8 cellular contexts compared by ENCODE assay signal in genomic region chr13:40666905-40667621, GRCh38. TPM values are rescaled to one million over a fixed set of nuclear protein-coding genes. Genes with fewer than 3 reads are reported as not detected.
A peak's percentile ranks its signal among the peaks of the same experiment; 100 is the strongest.
DNase-seq lines count a peak whose midpoint lies in the region; ATAC-seq and TF ChIP-seq lines count a peak whose summit lies in the region.

No MANE protein-coding gene starts in this region.

- H3K4me3 ChIP-seq in cardiac muscle cell (peak overlapping the region; percentile 93), ovary (peak overlapping the region; percentile 78)

- peaks cover 16% of the 10 kb centered on the region for H3K36me3 Mint-ChIP-seq in activated naive CD4-positive, alpha-beta T cell treated with anti-CD3 and anti-CD28 coated beads, Interleukin-2, amount 10 ng/mL, durations not matched to agents 7 days and 5 days

- H3K27ac Mint-ChIP-seq in activated naive CD4-positive, alpha-beta T cell treated with anti-CD3 and anti-CD28 coated beads, Interleukin-2, amount 10 ng/mL, durations not matched to agents 7 days and 5 days: peak overlapping the region; percentile 89

- H3K4me1 ChIP-seq in cardiac muscle cell (ENCODE audit: low read depth): peaks cover 13% of the 10 kb centered on the region
- peaks cover 4% of the 10 kb centered on the region for H3K4me1 ChIP-seq in ovary (ENCODE audit: insufficient read depth)

- peaks cover 36% of the 10 kb centered on the region for H3K4me1 Mint-ChIP-seq in activated naive CD4-positive, alpha-beta T cell treated with anti-CD3 and anti-CD28 coated beads, Interleukin-2, amount 10 ng/mL, durations not matched to agents 7 days and 5 days

- H3K4me3 Mint-ChIP-seq in activated naive CD4-positive, alpha-beta T cell treated with anti-CD3 and anti-CD28 coated beads, Interleukin-2, amount 10 ng/mL, durations not matched to agents 7 days and 5 days: peak overlapping the region; percentile 76

- DNase-seq in COLO829 (ENCODE audit: low spot score): peak; percentile 20
- peak; percentile 49 for DNase-seq in NCI-H146 treated with DMSO at 0.1 percent for 48 hours (lab: John Stamatoyannopoulos, UW; ENCODE audit: unreplicated experiment)
- no peak for DNase-seq in activated naive CD4-positive, alpha-beta T cell treated with anti-CD3 and anti-CD28 coated beads, Interleukin-2, amount 10 ng/mL, durations not matched to agents 7 days and 5 days
- DNase-seq in cardiac muscle cell (ENCODE audit: low read depth in 1 of 2, low spot score in 1 of 2): peak in 1 of 2 donors; percentile 86
- DNase-seq in ovary: peak; percentile 55 to 77 (median 71)
- DNase-seq in NCI-H524 treated with DMSO at 0.1 percent for 48 hours (lab: John Stamatoyannopoulos, UW): no peak

- no peaks in the 10 kb centered on the region for H3K9me3 ChIP-seq in cardiac muscle cell (ENCODE audit: low read depth)
- H3K9me3 ChIP-seq in ovary: no peaks in the 10 kb centered on the region

- WGBS in ovary, 3 donors: 0 to 1% (median 0%) methylated on average over 65 to 67 of the region's 67 CpGs

- H3K27ac ChIP-seq in cardiac muscle cell (no peak overlapping the region), ovary (peak overlapping the region; percentile 88 to 99)

- no peaks in the 10 kb centered on the region for H3K27me3 Mint-ChIP-seq in activated naive CD4-positive, alpha-beta T cell treated with anti-CD3 and anti-CD28 coated beads, Interleukin-2, amount 10 ng/mL, durations not matched to agents 7 days and 5 days

- peak; percentile 14 for ATAC-seq in GM21447 (IDR thresholded peaks at IDR 0.05; ENCODE audit: unreplicated experiment)
- ATAC-seq in HG03521 (IDR thresholded peaks at IDR 0.05; ENCODE audit: unreplicated experiment): no peak

- no peaks in the 10 kb centered on the region for H3K27me3 ChIP-seq in cardiac muscle cell
- H3K27me3 ChIP-seq in ovary: no peaks in the 10 kb centered on the region

- TF ChIP-seq POLR2A in ovary (IDR thresholded peaks at IDR 0.05): no peak

- TF ChIP-seq EP300 in ovary (IDR thresholded peaks at IDR 0.05): no peak

- intact Hi-C loops in ovary (cut with DNase I): loop anchor here in 3 of 4 donors (5.0 to 10.0 kb wide), 7 partner anchors 92 to 850 kb away; no protein-coding TSS in a partner anchor

- no peaks in the 10 kb centered on the region for H3K9me3 Mint-ChIP-seq in activated naive CD4-positive, alpha-beta T cell treated with anti-CD3 and anti-CD28 coated beads, Interleukin-2, amount 10 ng/mL, durations not matched to agents 7 days and 5 days

- no peaks in the 10 kb centered on the region for H3K36me3 ChIP-seq in cardiac muscle cell
- no peaks in the 10 kb centered on the region for H3K36me3 ChIP-seq in ovary

- CTCF ChIA-PET in activated naive CD4-positive, alpha-beta T cell treated with anti-CD3 and anti-CD28 coated beads, Interleukin-2, amount 10 ng/mL, durations not matched to agents 7 days and 5 days (lab: Charles Lee): interaction anchor here (1.8 kb wide), 1 partner anchor 14 kb away, joined by 9 read pairs; no protein-coding TSS in a partner anchor

- TF ChIP-seq CTCF in cardiac muscle cell (IDR thresholded peaks at IDR 0.05; ENCODE audit: low read depth, low read length) (no peak), ovary (IDR thresholded peaks at IDR 0.05) (no peak)

RNA-seq across cellular contexts. Expression of gene FOXO1, which starts 0.6 kb away (rescaled TPM):
- total RNA-seq in cardiac muscle cell: 6.8 and 10.5 TPM in 2 replicates
- 14.0 and 24.9 TPM in 2 replicates for polyA plus RNA-seq in cardiac muscle cell
- 100 to 1,000 TPM in 6 of 7 donors, 10 to 100 TPM in 1; 95.9 to 157 (median 117) TPM for total RNA-seq in ovary
- polyA plus RNA-seq in ovary: 10 to 100 TPM; 51.5 to 80.1 TPM

Comparison
In these comparisons a context has a peak if more than half of its experiments do, and no peak if none do; other contexts are left out.
1. DNase-seq: peak in COLO829 (single experiment), NCI-H146 treated with DMSO at 0.1 percent for 48 hours (single experiment) and ovary (5 of 5); none in activated naive CD4-positive, alpha-beta T cell treated with anti-CD3 and anti-CD28 coated beads, Interleukin-2, amount 10 ng/mL, durations not matched to agents 7 days and 5 days (single experiment) and NCI-H524 treated with DMSO at 0.1 percent for 48 hours (single experiment).